In the genomic region with DNA sequence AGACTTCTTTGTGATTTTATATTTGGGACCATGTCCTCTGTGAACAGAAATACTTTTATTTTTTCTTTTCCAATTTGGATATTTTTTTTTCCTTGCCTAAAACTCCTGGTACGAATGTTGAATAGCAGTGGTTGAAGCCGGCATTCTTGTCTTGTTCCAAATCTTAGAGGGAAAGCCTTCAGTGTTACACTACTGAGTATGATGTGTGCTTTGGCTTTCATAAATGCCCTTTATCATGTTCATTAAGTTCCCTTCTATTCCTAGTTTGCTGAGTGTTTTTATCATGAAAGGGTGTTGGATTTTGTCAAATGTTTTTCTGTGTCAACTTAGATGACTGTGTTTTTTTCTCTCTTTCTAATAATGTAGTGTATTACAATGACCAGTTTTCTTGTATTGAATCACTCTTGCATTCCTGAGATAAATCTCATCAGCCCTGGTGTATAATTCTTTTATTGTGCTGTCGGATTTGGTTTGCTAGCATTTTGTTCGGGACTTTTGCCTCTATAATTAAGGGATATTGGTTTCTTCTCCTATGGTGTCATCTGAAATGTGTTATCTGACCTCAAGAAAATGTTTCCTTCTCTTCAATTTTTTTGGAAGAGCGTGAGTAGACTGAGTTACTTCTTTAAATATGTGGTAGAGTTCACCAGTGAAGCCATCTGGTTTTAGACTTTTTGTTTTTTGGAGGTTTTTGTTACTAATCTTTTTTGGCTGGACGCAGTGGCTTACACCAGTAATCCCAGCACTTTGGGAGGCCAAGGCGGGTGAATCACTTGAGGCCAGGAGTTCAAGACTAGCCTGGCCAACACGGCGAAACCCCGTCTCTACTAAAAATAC, we compare ENCODE assay signal across 21 cellular contexts. TPM values are rescaled to one million over a fixed set of nuclear protein-coding genes. Genes with fewer than 3 reads are reported as not detected.
DNase-seq lines count a peak whose midpoint lies in the region; TF ChIP-seq lines count a peak whose summit lies in the region.
"Had no signal": no experiment of that assay in that cellular context is flagged by ENCODE, and none has a peak within 500 bp of the region (broad histone marks: within the 10 kb centered on the region; RNA-seq: fewer than 3 reads in every experiment).

No MANE protein-coding gene starts in this region.

- DNase-seq in EL (peak; percentile 52), OCI-LY7 (ENCODE audit: low spot score) (no peak), dedifferentiated amniotic fluid mesenchymal stem cell (ENCODE audit: extremely low spot score) (peak; percentile 77), non-pigmented ciliary epithelial cell (ENCODE audit: low read depth) (peak; percentile 26), NOMO-1 treated with DMSO at 0.1 percent for 48 hours (lab: John Stamatoyannopoulos, UW; ENCODE audit: unreplicated experiment) (no peak), dorsolateral prefrontal cortex (no peak), NCI-H187 (lab: John Stamatoyannopoulos, UW) (no peak)
- no peak for DNase-seq in activated CD4-positive, alpha-beta T cell treated with anti-CD3 and anti-CD28 coated beads for 4 hours
- DNase-seq: activated CD4-positive, CD25-positive, alpha-beta regulatory T cell treated with anti-CD3 and anti-CD28 coated beads, Interleukin-2, amount 50 U/mL, for 72 hours; activated CD8-positive, alpha-beta memory T cell treated with anti-CD3 and anti-CD28 coated beads, Interleukin-2, amount 10 ng/mL, durations not matched to agents 7 days and 5 days; amniotic stem cell; head of caudate nucleus; immature natural killer cell; naive B cell; NCI-H2029; SJCRH30; spleen had no signal

- POLR2A ChIA-PET in OCI-LY7 (lab: Charles Lee): interaction anchor here (1.3 kb wide), 1 partner anchor 10 kb away, joined by 3 read pairs; no protein-coding TSS in a partner anchor

- H3K4me2 ChIP-seq in OCI-LY7 (ENCODE audit: low read length): no peak overlapping the region
- H3K4me2 ChIP-seq: BLaER1 treated with 17β-estradiol and CSF1 and Interleukin-3, amounts not matched to agents 10 nM and 100 nM had no signal

- H4K20me1 ChIP-seq in OCI-LY7 (ENCODE audit: insufficient read depth, low read length): no peaks in the 10 kb centered on the region
- H4K20me1 ChIP-seq: BLaER1 treated with 17β-estradiol and CSF1 and Interleukin-3, amounts not matched to agents 10 nM and 100 nM had no signal

- no peaks in the 10 kb centered on the region for H3K9me2 ChIP-seq in OCI-LY7 (ENCODE audit: insufficient read depth, low read length)

- peaks cover 34% of the 10 kb centered on the region for H3K36me3 ChIP-seq in OCI-LY7 (ENCODE audit: insufficient read depth, low read length)

- no peak overlapping the region for H3K4me3 ChIP-seq in OCI-LY7 (ENCODE audit: low read depth, low read length, poor library complexity, severe bottlenecking)
- no peak overlapping the region for H3K4me3 ChIP-seq in dorsolateral prefrontal cortex
- H3K4me3 ChIP-seq: BLaER1 treated with 17β-estradiol and CSF1 and Interleukin-3, amounts not matched to agents 10 nM and 100 nM; lung; SJCRH30; spleen; tibial artery had no signal

- CTCF ChIA-PET in OCI-LY7 (lab: Charles Lee; ENCODE audit: unreplicated experiment): no interaction called here

- TSS peak; percentile 51 for BruUV-seq in OCI-LY7 (replicated peaks; lab: Mats Ljungman, UMichigan)

- TF ChIP-seq CTCF in OCI-LY7 (conservative IDR thresholded peaks at IDR 0.05; ENCODE audit: low read length): no peak
- no peak for TF ChIP-seq CTCF in dorsolateral prefrontal cortex (IDR thresholded peaks at IDR 0.05 in 54 of 56, conservative IDR thresholded peaks at IDR 0.05 in 2 of 56; ENCODE audit: low read depth in 1 of 56, partially characterized antibody in 56 of 56)

- no peaks in the 10 kb centered on the region for H3K79me2 ChIP-seq in OCI-LY7 (ENCODE audit: insufficient read depth, low read depth, low read length)

- intact Hi-C loops in OCI-LY7 (cut with micrococcal nuclease; ENCODE audit: unreplicated experiment): no loop called here
- intact Hi-C loops in dorsolateral prefrontal cortex (cut with DNase I): no loop called here

- H3K27ac ChIP-seq in OCI-LY7 (ENCODE audit: low read depth, low read length, poor library complexity, severe bottlenecking): no peak overlapping the region
- no peak overlapping the region for H3K27ac ChIP-seq in dorsolateral prefrontal cortex
- H3K27ac ChIP-seq: BLaER1 treated with 17β-estradiol and CSF1 and Interleukin-3, amounts not matched to agents 10 nM and 100 nM; SJCRH30; spleen; tibial artery had no signal

- H3K9me3 ChIP-seq in OCI-LY7 (ENCODE audit: low read length): peaks cover 10% of the 10 kb centered on the region
- H3K9me3 ChIP-seq: SJCRH30, tibial artery had no signal

- H2AFZ ChIP-seq in OCI-LY7 (ENCODE audit: low read length): no peak overlapping the region

- no peaks in the 10 kb centered on the region for H3K27me3 ChIP-seq in dorsolateral prefrontal cortex
- H3K27me3 ChIP-seq: BLaER1 treated with 17β-estradiol and CSF1 and Interleukin-3, amounts not matched to agents 10 nM and 100 nM; SJCRH30; spleen; tibial artery had no signal

- H3K4me1 ChIP-seq in OCI-LY7 (ENCODE audit: insufficient read depth, low read length, poor library complexity, severe bottlenecking): no peaks in the 10 kb centered on the region
- H3K4me1 ChIP-seq: BLaER1 treated with 17β-estradiol and CSF1 and Interleukin-3, amounts not matched to agents 10 nM and 100 nM; SJCRH30; spleen; tibial artery had no signal

RNA-seq across cellular contexts. Expression of a gene that starts 33.3 kb away (rescaled TPM):
- 3.8 and 4.0 TPM in 2 replicates for total RNA-seq in OCI-LY7 (2014; rRNA removed; shearing (Covaris generic))
- total RNA-seq in OCI-LY7 (2022): 2.7 and 3.3 TPM in 2 replicates
- total RNA-seq in dorsolateral prefrontal cortex: 100 to 1,000 TPM; 301 to 845 (median 633) TPM

RNA-seq across cellular contexts. Expression of a gene that starts 39.3 kb away (rescaled TPM):
- total RNA-seq in OCI-LY7 (2014; rRNA removed; shearing (Covaris generic)): 67.5 and 70.2 TPM in 2 replicates
- total RNA-seq in OCI-LY7 (2022): 89.5 and 89.8 TPM in 2 replicates
- 100 to 1,000 TPM; 118 to 291 (median 195) TPM for total RNA-seq in dorsolateral prefrontal cortex

RNA-seq across cellular contexts. Expression of a gene that starts 43.1 kb away (rescaled TPM):
- 0.25 and 0.51 TPM in 2 replicates for total RNA-seq in OCI-LY7 (2014; rRNA removed; shearing (Covaris generic))
- total RNA-seq in OCI-LY7 (2022) (3.8 and 4.1 TPM in 2 replicates), dorsolateral prefrontal cortex (100 to 1,000 TPM in 64 of 120 experiments, 10 to 100 TPM in 56; 37.5 to 187 (median 102) TPM)
- total RNA-seq: posterior vena cava, SJCRH30, spleen had no signal

RNA-seq across cellular contexts. Expression of a gene that starts 57.8 kb away (rescaled TPM):
- total RNA-seq in OCI-LY7 (2014; rRNA removed; shearing (Covaris generic)): 69.3 and 88.1 TPM in 2 replicates
- total RNA-seq in OCI-LY7 (2022) (51.8 and 55.1 TPM in 2 replicates), dorsolateral prefrontal cortex (100 to 1,000 TPM in 52 of 120 experiments, 10 to 100 TPM in 68; 71.0 to 120 (median 97.6) TPM)

Comparison
In these comparisons a context has a peak if more than half of its experiments do, and no peak if none do; other contexts are left out.
1. DNase-seq: peak in EL (single experiment), dedifferentiated amniotic fluid mesenchymal stem cell (single experiment) and non-pigmented ciliary epithelial cell (single experiment); none in OCI-LY7 (single experiment), NOMO-1 treated with DMSO at 0.1 percent for 48 hours (single experiment), dorsolateral prefrontal cortex (0 of 10), activated CD4-positive, alpha-beta T cell treated with anti-CD3 and anti-CD28 coated beads for 4 hours (0 of 2) and NCI-H187 (0 of 2).
2. RNA of a gene that starts 33.3 kb away (total RNA-seq): 301 to 845 TPM in dorsolateral prefrontal cortex; 2.7 to 4.0 TPM in OCI-LY7; every median in the first group is over 10 times any median in the second.
3. RNA of a gene that starts 43.1 kb away (total RNA-seq): 37.5 to 187 TPM in dorsolateral prefrontal cortex; 0.25 to 4.1 TPM in OCI-LY7; every median in the first group is over 4 times any median in the second.